8 cellular contexts compared by ENCODE assay signal in the genomic region with DNA sequence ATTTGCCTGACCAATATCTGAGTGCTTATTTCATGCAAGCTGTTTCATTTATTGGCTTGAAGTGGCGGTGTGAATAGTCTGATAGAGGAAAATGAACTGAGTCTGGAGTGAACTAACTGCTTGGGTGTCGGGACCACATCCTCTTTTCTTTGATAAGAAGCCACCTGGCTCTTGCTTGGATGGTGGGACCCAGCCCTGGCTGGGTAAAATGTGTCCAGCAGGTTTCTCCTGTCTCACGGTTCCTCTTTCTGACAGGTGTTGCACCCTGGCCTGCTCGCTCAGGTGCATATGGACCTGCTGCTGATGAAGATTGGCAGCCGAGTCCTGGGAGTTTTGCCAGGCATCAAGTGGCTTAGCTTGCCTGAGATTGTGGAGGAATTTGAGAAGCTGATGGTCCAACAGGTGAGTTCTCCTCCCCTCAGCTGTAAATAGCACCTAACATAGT. TPM values are rescaled to one million over a fixed set of nuclear protein-coding genes. Genes with fewer than 3 reads are reported as not detected.
DNase-seq lines count a peak whose midpoint lies in the region; ATAC-seq and TF ChIP-seq lines count a peak whose summit lies in the region.

No MANE protein-coding gene starts in this region.

- no peak overlapping the region for H3K9ac ChIP-seq in SK-N-MC (ENCODE audit: insufficient read length)

- intact Hi-C loops in naive thymus-derived CD4-positive, alpha-beta T cell (cut with micrococcal nuclease): loop anchor here in 1 of 2 donors (5.0 to 10.0 kb wide), 2 partner anchors 610 to 1063 kb away; a partner anchor contains a TSS

- CTCF ChIA-PET in HEK293 (lab: Yijun Ruan, JAX): interaction anchor here (0.6 to 1.6 kb wide), 11 partner anchors 10 to 978 kb away, joined by 3 to 7 read pairs (median 5); no protein-coding TSS in a partner anchor
- CTCF ChIA-PET in naive thymus-derived CD4-positive, alpha-beta T cell (lab: Charles Lee): interaction anchor here (0.6 to 1.2 kb wide), 6 partner anchors 21 to 343 kb away, joined by 3 to 5 read pairs (median 3); no protein-coding TSS in a partner anchor

- no peak for ATAC-seq in naive thymus-derived CD4-positive, alpha-beta T cell
- ATAC-seq in HG03442 (IDR thresholded peaks at IDR 0.05; ENCODE audit: unreplicated experiment): no peak

- POLR2A ChIA-PET in HEK293 (lab: Yijun Ruan, JAX): interaction anchor here (0.9 to 2.1 kb wide), 4 partner anchors 12 to 341 kb away, joined by 3 to 6 read pairs (median 4); a partner anchor contains a TSS
- POLR2A ChIA-PET in naive thymus-derived CD4-positive, alpha-beta T cell (lab: Charles Lee): interaction anchor here (0.7 to 3.2 kb wide), 8 partner anchors 8 to 251 kb away, joined by 3 to 26 read pairs (median 5); a partner anchor contains a TSS

- peaks cover 3 to 20% (median 14%) of the 10 kb centered on the region in 5 donors for H3K36me3 Mint-ChIP-seq in naive thymus-derived CD4-positive, alpha-beta T cell

- peak overlapping the region; percentile 66 for H3K4me3 ChIP-seq in GM12864 (ENCODE audit: low read depth, low read length)
- peak overlapping the region; percentile 5; the same call in 1 of the 2 replicates for H3K4me3 ChIP-seq in HEK293 (ENCODE audit: low read depth, low read length)
- peak overlapping the region; percentile 91 for H3K4me3 ChIP-seq in SK-N-MC
- H3K4me3 ChIP-seq in naive thymus-derived CD4-positive, alpha-beta T cell (ENCODE audit: low read length): no peak overlapping the region

- H3K9me3 Mint-ChIP-seq in naive thymus-derived CD4-positive, alpha-beta T cell: no peaks in the 10 kb centered on the region

- peaks cover 0 to 41% of the 10 kb centered on the region in 2 experiments; a peak in 2 of 3 replicates for H3K36me3 ChIP-seq in HEK293 (ENCODE audit: control insufficient read depth in 2 of 2, insufficient read depth in 1 of 2, low read length in 2 of 2)
- H3K36me3 ChIP-seq in SK-N-MC (ENCODE audit: insufficient read depth, low read length): 0 out of 2 replicates have a peak, but pooled peaks cover 4% of the 10 kb centered on the region
- H3K36me3 ChIP-seq in naive thymus-derived CD4-positive, alpha-beta T cell (ENCODE audit: control insufficient read depth in 2 of 3, insufficient read depth in 3 of 3, low read length in 3 of 3): peaks cover 0 to 30% (median 0%) of the 10 kb centered on the region in 3 experiments

- peak overlapping the region; percentile 81 to 94 (median 89) for H3K4me3 Mint-ChIP-seq in naive thymus-derived CD4-positive, alpha-beta T cell

- no peaks in the 10 kb centered on the region for H3K4me1 ChIP-seq in HEK293 (ENCODE audit: control insufficient read depth, insufficient read depth, low read length)
- peaks cover 11 to 14% of the 10 kb centered on the region in 2 donors for H3K4me1 ChIP-seq in naive thymus-derived CD4-positive, alpha-beta T cell (ENCODE audit: control insufficient read depth in 2 of 2, insufficient read depth in 2 of 2, low read length in 2 of 2)

- DNase-seq in GM12864 (ENCODE audit: low read depth) (peak; percentile 47), SK-N-MC (ENCODE audit: low read depth, low spot score) (no peak), inferior parietal cortex (ENCODE audit: extremely low spot score) (no peak), GOT3 (lab: John Stamatoyannopoulos, UW) (no peak), retina (no peak)
- DNase-seq in naive thymus-derived CD4-positive, alpha-beta T cell: no peak

- H3K9me3 ChIP-seq in HEK293 (ENCODE audit: control insufficient read depth, insufficient read depth, low read depth, low read length): no peaks in the 10 kb centered on the region
- H3K9me3 ChIP-seq in SK-N-MC (ENCODE audit: low read depth, low read length): no peaks in the 10 kb centered on the region
- no peaks in the 10 kb centered on the region for H3K9me3 ChIP-seq in naive thymus-derived CD4-positive, alpha-beta T cell (ENCODE audit: control insufficient read depth in 2 of 3, low read length in 3 of 3)

- no peak overlapping the region for H3K27ac ChIP-seq in HEK293 (ENCODE audit: extremely low read depth, low read depth, low read length)
- no peak overlapping the region for H3K27ac ChIP-seq in SK-N-MC
- H3K27ac ChIP-seq in naive thymus-derived CD4-positive, alpha-beta T cell (ENCODE audit: low read depth, low read length): peak overlapping the region; percentile 91

- peaks cover 20 to 43% (median 37%) of the 10 kb centered on the region in 7 donors for H3K4me1 Mint-ChIP-seq in naive thymus-derived CD4-positive, alpha-beta T cell

- TF ChIP-seq CTCF in GM12864 (IDR thresholded peaks at IDR 0.05; ENCODE audit: low read depth, low read length, missing control alignments) (no peak), HEK293 (tag by site-specific recombination; IDR thresholded peaks at IDR 0.05) (no peak)

- H3K27me3 Mint-ChIP-seq in naive thymus-derived CD4-positive, alpha-beta T cell: no peaks in the 10 kb centered on the region

- H3K27me3 ChIP-seq in naive thymus-derived CD4-positive, alpha-beta T cell (ENCODE audit: control insufficient read depth in 2 of 2, insufficient read depth in 2 of 2, low read length in 2 of 2): no peaks in the 10 kb centered on the region

- peak overlapping the region; percentile 41 to 92 (median 80) for H3K27ac Mint-ChIP-seq in naive thymus-derived CD4-positive, alpha-beta T cell

TF ChIP-seq in HEK293, 187 proteins besides CTCF, POLR2A, EP300 and RAD21:
- TF ChIP-seq SCRT1 (tag by site-specific recombination; IDR thresholded peaks at IDR 0.05; ENCODE audit: borderline replicate concordance): peak; percentile 96
- TF ChIP-seq SCRT2 (tag by site-specific recombination; IDR thresholded peaks at IDR 0.05): peak; percentile 98
- TF ChIP-seq ZNF596 (tag by site-specific recombination; IDR thresholded peaks at IDR 0.05): no peak
- no peak for TF ChIP-seq ZNF658 (tag by site-specific recombination; IDR thresholded peaks at IDR 0.05)
- TF ChIP-seq, protein P1, sequence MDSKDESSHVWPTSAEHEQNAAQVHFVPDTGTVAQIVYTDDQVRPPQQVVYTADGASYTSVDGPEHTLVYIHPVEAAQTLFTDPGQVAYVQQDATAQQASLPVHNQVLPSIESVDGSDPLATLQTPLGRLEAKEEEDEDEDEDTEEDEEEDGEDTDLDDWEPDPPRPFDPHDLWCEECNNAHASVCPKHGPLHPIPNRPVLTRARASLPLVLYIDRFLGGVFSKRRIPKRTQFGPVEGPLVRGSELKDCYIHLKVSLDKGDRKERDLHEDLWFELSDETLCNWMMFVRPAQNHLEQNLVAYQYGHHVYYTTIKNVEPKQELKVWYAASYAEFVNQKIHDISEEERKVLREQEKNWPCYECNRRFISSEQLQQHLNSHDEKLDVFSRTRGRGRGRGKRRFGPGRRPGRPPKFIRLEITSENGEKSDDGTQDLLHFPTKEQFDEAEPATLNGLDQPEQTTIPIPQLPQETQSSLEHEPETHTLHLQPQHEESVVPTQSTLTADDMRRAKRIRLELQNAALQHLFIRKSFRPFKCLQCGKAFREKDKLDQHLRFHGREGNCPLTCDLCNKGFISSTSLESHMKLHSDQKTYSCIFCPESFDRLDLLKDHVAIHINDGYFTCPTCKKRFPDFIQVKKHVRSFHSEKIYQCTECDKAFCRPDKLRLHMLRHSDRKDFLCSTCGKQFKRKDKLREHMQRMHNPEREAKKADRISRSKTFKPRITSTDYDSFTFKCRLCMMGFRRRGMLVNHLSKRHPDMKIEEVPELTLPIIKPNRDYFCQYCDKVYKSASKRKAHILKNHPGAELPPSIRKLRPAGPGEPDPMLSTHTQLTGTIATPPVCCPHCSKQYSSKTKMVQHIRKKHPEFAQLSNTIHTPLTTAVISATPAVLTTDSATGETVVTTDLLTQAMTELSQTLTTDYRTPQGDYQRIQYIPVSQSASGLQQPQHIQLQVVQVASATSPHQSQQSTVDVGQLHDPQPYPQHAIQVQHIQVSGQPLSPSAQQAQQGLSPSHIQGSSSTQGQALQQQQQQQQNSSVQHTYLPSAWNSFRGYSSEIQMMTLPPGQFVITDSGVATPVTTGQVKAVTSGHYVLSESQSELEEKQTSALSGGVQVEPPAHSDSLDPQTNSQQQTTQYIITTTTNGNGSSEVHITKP (tag by site-specific recombination; IDR thresholded peaks at IDR 0.05): peak; percentile 27; the same call in 1 of the 2 replicates
- TF ChIP-seq, protein P2, sequence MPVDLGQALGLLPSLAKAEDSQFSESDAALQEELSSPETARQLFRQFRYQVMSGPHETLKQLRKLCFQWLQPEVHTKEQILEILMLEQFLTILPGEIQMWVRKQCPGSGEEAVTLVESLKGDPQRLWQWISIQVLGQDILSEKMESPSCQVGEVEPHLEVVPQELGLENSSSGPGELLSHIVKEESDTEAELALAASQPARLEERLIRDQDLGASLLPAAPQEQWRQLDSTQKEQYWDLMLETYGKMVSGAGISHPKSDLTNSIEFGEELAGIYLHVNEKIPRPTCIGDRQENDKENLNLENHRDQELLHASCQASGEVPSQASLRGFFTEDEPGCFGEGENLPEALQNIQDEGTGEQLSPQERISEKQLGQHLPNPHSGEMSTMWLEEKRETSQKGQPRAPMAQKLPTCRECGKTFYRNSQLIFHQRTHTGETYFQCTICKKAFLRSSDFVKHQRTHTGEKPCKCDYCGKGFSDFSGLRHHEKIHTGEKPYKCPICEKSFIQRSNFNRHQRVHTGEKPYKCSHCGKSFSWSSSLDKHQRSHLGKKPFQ (tag by site-specific recombination; IDR thresholded peaks at IDR 0.05): peak; percentile 58; the same call in 1 of the 2 replicates

RNA-seq across cellular contexts. Expression of a gene that starts 1.6 kb away (rescaled TPM):
- 10 to 100 TPM; 15.2 to 19.0 (median 18.3) TPM for total RNA-seq in naive thymus-derived CD4-positive, alpha-beta T cell
- 10 to 100 TPM; 32.2 to 34.2 TPM for polyA plus RNA-seq in naive thymus-derived CD4-positive, alpha-beta T cell

RNA-seq across cellular contexts. Expression of a gene that starts 22.1 kb away (rescaled TPM):
- total RNA-seq in naive thymus-derived CD4-positive, alpha-beta T cell: 100 to 1,000 TPM in 1 of 5 experiments, 10 to 100 TPM in 4; 88.3 to 184 (median 94.0) TPM
- polyA plus RNA-seq in naive thymus-derived CD4-positive, alpha-beta T cell: 100 to 1,000 TPM; 372 to 507 TPM

RNA-seq across cellular contexts. Expression of a gene that starts 33.8 kb away (rescaled TPM):
- total RNA-seq in naive thymus-derived CD4-positive, alpha-beta T cell: not detected
- polyA plus RNA-seq in naive thymus-derived CD4-positive, alpha-beta T cell: not detected
